9 cellular contexts compared by ENCODE assay signal in genomic region chr17:8007836-8008235, GRCh38. TPM values are rescaled to one million over a fixed set of nuclear protein-coding genes. Genes with fewer than 3 reads are reported as not detected.
"Had no signal": no experiment of that assay in that cellular context is flagged by ENCODE, and none has a peak within 500 bp of the region (broad histone marks: within the 10 kb centered on the region; RNA-seq: fewer than 3 reads in every experiment).

No MANE protein-coding gene starts in this region.

- ATAC-seq: K562 had no signal

- H3K4me3 ChIP-seq: GM23338, K562 had no signal

- DNase-seq: HCEC 1CT, IMR-90 had no signal

- FAIRE-seq: H1, H54, HTR-8/SVneo, K562 had no signal

RNA-seq across cellular contexts. Expression of gene GUCY2D, which starts 5.4 kb away (rescaled TPM):
- total RNA-seq: IMR-90 had no signal
- polyA plus RNA-seq: K562 had no signal

RNA-seq across cellular contexts. Expression of gene ALOX15B, which starts 31.0 kb away (rescaled TPM):
- total RNA-seq: H9, HT-29, IMR-90 had no signal
- polyA plus RNA-seq: IMR-90, K562 had no signal
